10 cellular contexts compared by ENCODE assay signal in genomic region chr1:45266151-45266801, GRCh38. TPM values are rescaled to one million over a fixed set of nuclear protein-coding genes. Genes with fewer than 3 reads are reported as not detected.
DNase-seq lines count a peak whose midpoint lies in the region; ATAC-seq and TF ChIP-seq lines count a peak whose summit lies in the region.
"Had no signal": no experiment of that assay in that cellular context is flagged by ENCODE, and none has a peak within 500 bp of the region (broad histone marks: within the 10 kb centered on the region; RNA-seq: fewer than 3 reads in every experiment).

No MANE protein-coding gene starts in this region.

- H3K4me3 ChIP-seq in fibroblast of villous mesenchyme (ENCODE audit: low read depth, low read length), result no peak overlapping the region
- no peak overlapping the region for H3K4me3 ChIP-seq in parathyroid adenoma (ENCODE audit: low read depth, low read length)

- DNase-seq in Caki2 (ENCODE audit: low read depth) (peak; percentile 74), RPMI7951 (ENCODE audit: low read depth) (peak; percentile 82), fibroblast of villous mesenchyme (ENCODE audit: low read depth) (peak; percentile 83), NCI-H2107 treated with DMSO at 0.1 percent for 48 hours (lab: John Stamatoyannopoulos, UW; ENCODE audit: unreplicated experiment) (no peak), GM19238 (ENCODE audit: insufficient read length, low spot score) (no peak)
- no peak for DNase-seq in stimulated activated CD4-positive, alpha-beta T cell treated with anti-CD3 and anti-CD28 coated beads, Interleukin-2, amount 100 ng/mL, for 48 hours
- DNase-seq: activated CD4-positive, alpha-beta T cell treated with anti-CD3 and anti-CD28 coated beads for 4 hours; effector memory CD4-positive, alpha-beta T cell had no signal

- peaks cover 2% of the 10 kb centered on the region for H3K4me1 ChIP-seq in parathyroid adenoma

- no peak overlapping the region for H3K9ac ChIP-seq in parathyroid adenoma

- no peaks in the 10 kb centered on the region for H3K36me3 ChIP-seq in parathyroid adenoma (ENCODE audit: control insufficient read depth, insufficient read depth, low read length)

- no peaks in the 10 kb centered on the region for H3K27me3 ChIP-seq in parathyroid adenoma (ENCODE audit: control insufficient read depth, insufficient read depth, low read length)

- H3K9me3 ChIP-seq in parathyroid adenoma (ENCODE audit: control insufficient read depth, low read length), result no peaks in the 10 kb centered on the region

- no peak overlapping the region for H3K27ac ChIP-seq in parathyroid adenoma

- ATAC-seq in GM21786 (IDR thresholded peaks at IDR 0.05; ENCODE audit: unreplicated experiment), result no peak

- in situ Hi-C loops in Caki2 (cut with HindIII; ENCODE audit: low pct_unique_long_range_greater_than_20kb, low sequenced_read_pairs), result no loop called here

- peak overlapping the region; percentile 66 for H2AFZ ChIP-seq in parathyroid adenoma

- H3K79me2 ChIP-seq in parathyroid adenoma, result no peaks in the 10 kb centered on the region

- TF ChIP-seq CTCF in fibroblast of villous mesenchyme (IDR thresholded peaks at IDR 0.05; ENCODE audit: insufficient read depth, low read depth, low read length) (no peak), parathyroid adenoma (IDR thresholded peaks at IDR 0.05) (no peak)

- H3K4me2 ChIP-seq in parathyroid adenoma (ENCODE audit: low read length), result peak overlapping the region; percentile 18

RNA-seq across cellular contexts. Expression of gene ZSWIM5, which starts 59.9 kb away (rescaled TPM):
- total RNA-seq in Caki2 (2014; rRNA removed; shearing (Covaris generic); ENCODE audit: low replicate concordance), result 0.81 and 1.6 TPM in 2 replicates
- total RNA-seq in RPMI7951 (2014; rRNA removed; shearing (Covaris generic)), result 0.10 TPM in 1 of 2 replicates, not detected in the other
- total RNA-seq in fibroblast of villous mesenchyme, result 0.43 and 2.3 TPM in 2 replicates

Comparison
In these comparisons a context has a peak if more than half of its experiments do, and no peak if none do; other contexts are left out.
1. DNase-seq: peak in Caki2 (single experiment), RPMI7951 (single experiment) and fibroblast of villous mesenchyme (single experiment); none in NCI-H2107 treated with DMSO at 0.1 percent for 48 hours (single experiment), stimulated activated CD4-positive, alpha-beta T cell treated with anti-CD3 and anti-CD28 coated beads, Interleukin-2, amount 100 ng/mL, for 48 hours (0 of 2) and GM19238 (single experiment).